In the genomic region with DNA sequence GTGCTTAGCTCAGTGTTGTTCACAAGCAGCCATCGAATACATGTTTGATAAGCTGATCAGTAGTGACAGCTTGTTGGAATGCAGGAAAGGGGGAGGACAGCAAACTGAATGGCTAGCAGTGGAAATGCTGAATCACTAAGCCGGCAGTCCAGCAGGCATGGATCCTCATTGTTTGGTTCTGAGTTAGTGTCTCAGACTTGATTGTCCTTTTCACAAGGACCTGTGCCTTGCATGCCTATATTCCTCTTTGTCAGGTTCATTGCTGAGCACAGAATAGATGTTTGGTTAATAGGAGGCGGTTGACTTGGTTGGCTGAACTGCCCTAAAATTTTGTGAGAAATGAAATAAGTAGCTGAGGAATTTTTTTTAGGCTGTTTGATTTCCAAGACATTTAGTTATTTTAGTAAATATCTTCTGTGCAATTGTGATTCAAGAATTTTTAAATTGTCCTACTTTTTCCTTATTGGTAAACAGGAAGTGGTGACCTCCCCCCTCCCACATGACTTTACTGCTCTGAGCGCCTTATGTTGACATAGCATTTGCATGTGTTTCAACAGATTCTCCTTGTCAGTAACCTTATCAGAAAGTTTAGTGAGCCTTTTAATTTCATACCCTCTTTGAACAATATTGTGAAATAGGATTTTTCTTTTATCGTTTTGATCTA, we compare ENCODE assay signal across 9 cellular contexts. TPM values are rescaled to one million over a fixed set of nuclear protein-coding genes. Genes with fewer than 3 reads are reported as not detected.
DNase-seq lines count a peak whose midpoint lies in the region; ATAC-seq lines count a peak whose summit lies in the region.
"Had no signal": no experiment of that assay in that cellular context is flagged by ENCODE, and none has a peak within 500 bp of the region (broad histone marks: within the 10 kb centered on the region; RNA-seq: fewer than 3 reads in every experiment).

No MANE protein-coding gene starts in this region.

- no peak for ATAC-seq in GM18502 (IDR thresholded peaks at IDR 0.05; ENCODE audit: poor library complexity, unreplicated experiment)

- no peak for DNase-seq in T-helper 1 cell
- no peak for DNase-seq in activated T-helper 1 cell treated with anti-CD3 and anti-CD28 coated beads, Interleukin-12 subunit alpha, Interleukin-12 subunit beta, Interleukin-2, Interleukin-4 antibody, amounts not matched to agents 30 ng/mL and 10 ng/mL and 1 ng/mL, durations not matched to agents 14 hours and 24 hours and 36 hours (ENCODE audit: low spot score)
- peak; percentile 52 for DNase-seq in iPS DF 19.7 (ENCODE audit: low read depth, low spot score)
- peak; percentile 57 for DNase-seq in stromal cell of bone marrow (ENCODE audit: low read depth)
- no peak for DNase-seq in NCI-H1694 treated with DMSO at 0.1 percent for 48 hours (lab: John Stamatoyannopoulos, UW)
- DNase-seq in stimulated activated CD4-positive, alpha-beta T cell treated with anti-CD3 and anti-CD28 coated beads, Interleukin-2, amount 100 ng/mL, for 24 hours = no peak

- H3K27ac Mint-ChIP-seq in T-helper 1 cell treated with Interleukin-12 subunit alpha and Interleukin-12 subunit beta and Interleukin-4 antibody, amounts not matched to agents 30 μg/mL and 1 μg/mL, for 36 hours = peak overlapping the region; percentile 76
- peak overlapping the region; percentile 71 for H3K27ac Mint-ChIP-seq in activated T-helper 1 cell treated with anti-CD3 and anti-CD28 coated beads, Interleukin-12 subunit alpha, Interleukin-12 subunit beta, Interleukin-2, Interleukin-4 antibody, amounts not matched to agents 30 ng/mL and 10 ng/mL and 1 ng/mL, durations not matched to agents 14 hours and 24 hours and 36 hours

- intact Hi-C loops in activated T-helper 1 cell treated with anti-CD3 and anti-CD28 coated beads, Interleukin-12 subunit alpha, Interleukin-12 subunit beta, Interleukin-2, Interleukin-4 antibody, amounts not matched to agents 30 ng/mL and 10 ng/mL and 1 ng/mL, durations not matched to agents 14 hours and 24 hours and 36 hours (cut with micrococcal nuclease) = no loop called here

- H3K9me3 Mint-ChIP-seq in T-helper 1 cell treated with Interleukin-12 subunit alpha and Interleukin-12 subunit beta and Interleukin-4 antibody, amounts not matched to agents 30 μg/mL and 1 μg/mL, for 36 hours = no peaks in the 10 kb centered on the region
- no peaks in the 10 kb centered on the region for H3K9me3 Mint-ChIP-seq in activated T-helper 1 cell treated with anti-CD3 and anti-CD28 coated beads, Interleukin-12 subunit alpha, Interleukin-12 subunit beta, Interleukin-2, Interleukin-4 antibody, amounts not matched to agents 30 ng/mL and 10 ng/mL and 1 ng/mL, durations not matched to agents 14 hours and 24 hours and 36 hours
- H3K9me3 Mint-ChIP-seq: IgD-negative memory B cell had no signal

- peaks cover 43% of the 10 kb centered on the region for H3K36me3 Mint-ChIP-seq in T-helper 1 cell treated with Interleukin-12 subunit alpha and Interleukin-12 subunit beta and Interleukin-4 antibody, amounts not matched to agents 30 μg/mL and 1 μg/mL, for 36 hours (ENCODE audit: low read depth)
- peaks cover 41% of the 10 kb centered on the region for H3K36me3 Mint-ChIP-seq in activated T-helper 1 cell treated with anti-CD3 and anti-CD28 coated beads, Interleukin-12 subunit alpha, Interleukin-12 subunit beta, Interleukin-2, Interleukin-4 antibody, amounts not matched to agents 30 ng/mL and 10 ng/mL and 1 ng/mL, durations not matched to agents 14 hours and 24 hours and 36 hours (ENCODE audit: low read depth)

- H3K27me3 Mint-ChIP-seq in T-helper 1 cell treated with Interleukin-12 subunit alpha and Interleukin-12 subunit beta and Interleukin-4 antibody, amounts not matched to agents 30 μg/mL and 1 μg/mL, for 36 hours (ENCODE audit: low read depth) = no peaks in the 10 kb centered on the region
- H3K27me3 Mint-ChIP-seq in activated T-helper 1 cell treated with anti-CD3 and anti-CD28 coated beads, Interleukin-12 subunit alpha, Interleukin-12 subunit beta, Interleukin-2, Interleukin-4 antibody, amounts not matched to agents 30 ng/mL and 10 ng/mL and 1 ng/mL, durations not matched to agents 14 hours and 24 hours and 36 hours (ENCODE audit: insufficient read depth) = no peaks in the 10 kb centered on the region
- H3K27me3 Mint-ChIP-seq: IgD-negative memory B cell had no signal

- H3K4me1 Mint-ChIP-seq in T-helper 1 cell treated with Interleukin-12 subunit alpha and Interleukin-12 subunit beta and Interleukin-4 antibody, amounts not matched to agents 30 μg/mL and 1 μg/mL, for 36 hours (ENCODE audit: low read depth) = peaks cover 16% of the 10 kb centered on the region
- peaks cover 21% of the 10 kb centered on the region for H3K4me1 Mint-ChIP-seq in activated T-helper 1 cell treated with anti-CD3 and anti-CD28 coated beads, Interleukin-12 subunit alpha, Interleukin-12 subunit beta, Interleukin-2, Interleukin-4 antibody, amounts not matched to agents 30 ng/mL and 10 ng/mL and 1 ng/mL, durations not matched to agents 14 hours and 24 hours and 36 hours (ENCODE audit: low read depth)

- H3K4me3 Mint-ChIP-seq in T-helper 1 cell treated with Interleukin-12 subunit alpha and Interleukin-12 subunit beta and Interleukin-4 antibody, amounts not matched to agents 30 μg/mL and 1 μg/mL, for 36 hours = no peak overlapping the region
- no peak overlapping the region for H3K4me3 Mint-ChIP-seq in activated T-helper 1 cell treated with anti-CD3 and anti-CD28 coated beads, Interleukin-12 subunit alpha, Interleukin-12 subunit beta, Interleukin-2, Interleukin-4 antibody, amounts not matched to agents 30 ng/mL and 10 ng/mL and 1 ng/mL, durations not matched to agents 14 hours and 24 hours and 36 hours
- H3K4me3 Mint-ChIP-seq: IgD-negative memory B cell had no signal

RNA-seq across cellular contexts. Expression of gene STON1, which starts 21.4 kb away (rescaled TPM):
- total RNA-seq in activated T-helper 1 cell treated with anti-CD3 and anti-CD28 coated beads, Interleukin-12 subunit alpha, Interleukin-12 subunit beta, Interleukin-2, Interleukin-4 antibody, amounts not matched to agents 30 ng/mL and 10 ng/mL and 1 ng/mL, durations not matched to agents 14 hours and 24 hours and 36 hours = 1.2 and 1.3 TPM in 2 replicates

Comparison
In these comparisons a context has a peak if more than half of its experiments do, and no peak if none do; other contexts are left out.
1. DNase-seq: peak in iPS DF 19.7 (single experiment) and stromal cell of bone marrow (single experiment); none in T-helper 1 cell (0 of 5), activated T-helper 1 cell treated with anti-CD3 and anti-CD28 coated beads, Interleukin-12 subunit alpha, Interleukin-12 subunit beta, Interleukin-2, Interleukin-4 antibody, amounts not matched to agents 30 ng/mL and 10 ng/mL and 1 ng/mL, durations not matched to agents 14 hours and 24 hours and 36 hours (single experiment), NCI-H1694 treated with DMSO at 0.1 percent for 48 hours (single experiment) and stimulated activated CD4-positive, alpha-beta T cell treated with anti-CD3 and anti-CD28 coated beads, Interleukin-2, amount 100 ng/mL, for 24 hours (0 of 2).